In genomic region chr7:106425017-106425719, GRCh38 we compare ENCODE assay signal across 8 cellular contexts.
DNase-seq lines count a peak whose midpoint lies in the region; ATAC-seq and TF ChIP-seq lines count a peak whose summit lies in the region.

No MANE protein-coding gene starts in this region.

- no peaks in the 10 kb centered on the region for H3K36me3 Mint-ChIP-seq in T-helper 2 cell treated with Interferon-gamma antibody and Interleukin-4, amounts not matched to agents 5 μg/mL and 100 μg/mL, for 36 hours (ENCODE audit: low read depth)
- no peaks in the 10 kb centered on the region for H3K36me3 Mint-ChIP-seq in mesothelial cell of epicardium

- peak; percentile 79 for ATAC-seq in GM21367 (IDR thresholded peaks at IDR 0.05; ENCODE audit: unreplicated experiment)

- peak overlapping the region; percentile 70 for H3K27ac Mint-ChIP-seq in T-helper 2 cell treated with Interferon-gamma antibody and Interleukin-4, amounts not matched to agents 5 μg/mL and 100 μg/mL, for 36 hours
- peak overlapping the region; percentile 75 for H3K27ac Mint-ChIP-seq in mesothelial cell of epicardium

- H3K27ac ChIP-seq in HL-60 (replicated peaks), result peak overlapping the region; percentile 80

- DNase-seq in DMS53 treated with DMSO at 0.1 percent for 48 hours (lab: John Stamatoyannopoulos, UW; ENCODE audit: unreplicated experiment), result peak; percentile 78
- peak; percentile 63 to 96 for DNase-seq in HL-60 (ENCODE audit: low read depth in 1 of 2, low spot score in 1 of 2)
- peak; percentile 87 for DNase-seq in T-helper 2 cell treated with Interferon-gamma antibody and Interleukin-4, amounts not matched to agents 5 μg/mL and 100 μg/mL, for 36 hours (ENCODE audit: low spot score)
- DNase-seq in central memory CD4-positive, alpha-beta T cell, result peak; percentile 17
- DNase-seq in mesothelial cell of epicardium (ENCODE audit: low spot score in 2 of 2, unreplicated experiment in 2 of 2), result peak in 1 of 2 experiments; percentile 59
- peak; percentile 50 to 79 for DNase-seq in stimulated activated CD8-positive, alpha-beta memory T cell treated with anti-CD3 and anti-CD28 coated beads, Interleukin-7, amount 100 ng/mL, for 48 hours (ENCODE audit: extremely low read depth in 1 of 2, low read depth in 1 of 2)
- no peak for DNase-seq in NCI-H748 treated with DMSO at 0.1 percent for 48 hours (lab: John Stamatoyannopoulos, UW)

- peak overlapping the region; percentile 32 for H3K4me3 Mint-ChIP-seq in T-helper 2 cell treated with Interferon-gamma antibody and Interleukin-4, amounts not matched to agents 5 μg/mL and 100 μg/mL, for 36 hours
- H3K4me3 Mint-ChIP-seq in mesothelial cell of epicardium, result no peak overlapping the region

- no peaks in the 10 kb centered on the region for H3K27me3 Mint-ChIP-seq in T-helper 2 cell treated with Interferon-gamma antibody and Interleukin-4, amounts not matched to agents 5 μg/mL and 100 μg/mL, for 36 hours (ENCODE audit: low read depth)
- H3K27me3 Mint-ChIP-seq in mesothelial cell of epicardium (ENCODE audit: low read depth), result no peaks in the 10 kb centered on the region

- no peaks in the 10 kb centered on the region for H3K9me3 Mint-ChIP-seq in T-helper 2 cell treated with Interferon-gamma antibody and Interleukin-4, amounts not matched to agents 5 μg/mL and 100 μg/mL, for 36 hours
- H3K9me3 Mint-ChIP-seq in mesothelial cell of epicardium, result no peaks in the 10 kb centered on the region

- no peaks in the 10 kb centered on the region for H3K27me3 ChIP-seq in HL-60 (ENCODE audit: insufficient read depth, poor library complexity, severe bottlenecking)

- H3K4me1 Mint-ChIP-seq in T-helper 2 cell treated with Interferon-gamma antibody and Interleukin-4, amounts not matched to agents 5 μg/mL and 100 μg/mL, for 36 hours (ENCODE audit: low read depth), result peaks cover 31% of the 10 kb centered on the region
- H3K4me1 Mint-ChIP-seq in mesothelial cell of epicardium, result peaks cover 24% of the 10 kb centered on the region

- no peak for TF ChIP-seq CTCF in HL-60 (IDR thresholded peaks at IDR 0.05; ENCODE audit: insufficient read depth, low read length)
- no peak for TF ChIP-seq CTCF in mesothelial cell of epicardium (IDR thresholded peaks at IDR 0.05; ENCODE audit: unreplicated experiment)

- H3K4me3 ChIP-seq in HL-60 (replicated peaks; ENCODE audit: insufficient read depth, low read length), result no peak overlapping the region
